In the genomic region with DNA sequence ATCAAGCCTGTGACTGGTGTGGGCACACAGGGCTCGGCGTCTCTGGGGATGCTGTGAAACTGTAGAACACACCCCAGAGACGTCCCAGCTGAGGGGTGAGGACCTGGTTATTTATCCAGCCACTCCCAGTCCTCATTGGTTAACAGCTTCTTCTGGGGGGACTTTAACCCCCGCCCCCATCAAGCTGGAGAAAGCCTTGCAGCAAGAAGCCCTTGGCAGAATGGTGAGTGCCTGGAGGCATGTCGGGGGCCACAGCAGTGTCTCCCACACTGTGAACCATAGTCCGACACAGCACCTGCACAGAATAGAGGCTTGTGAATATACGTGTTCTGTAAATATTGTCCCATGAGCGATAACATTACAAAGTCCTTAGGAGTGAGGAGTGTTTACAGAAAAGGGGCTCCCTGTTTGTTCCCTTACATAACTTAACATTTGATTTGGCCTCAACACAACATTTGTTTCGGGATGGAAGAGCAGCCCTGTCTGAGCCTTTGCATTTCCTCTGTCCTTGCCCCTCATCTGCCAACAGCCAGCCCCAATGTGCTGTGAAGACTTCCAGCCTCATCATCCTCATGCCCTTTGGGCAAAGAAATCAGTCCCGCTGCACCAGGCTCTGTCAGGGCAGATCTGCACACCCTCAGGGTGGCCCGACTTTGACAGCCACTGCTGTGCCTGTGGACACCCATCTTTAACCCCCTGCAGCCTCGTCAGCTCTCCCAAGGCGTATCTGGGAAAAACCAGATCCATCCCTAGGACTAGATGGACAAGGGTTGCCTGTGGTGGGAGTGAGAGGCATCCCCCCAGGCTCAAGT, we compare ENCODE assay signal across 1 cellular context.
TF ChIP-seq lines count a peak whose summit lies in the region.

No MANE protein-coding gene starts in this region.

TF ChIP-seq in HepG2, 621 proteins besides CTCF, POLR2A, EP300 and RAD21 (continued from another document and continues in another):
- TF ChIP-seq, protein P1, sequence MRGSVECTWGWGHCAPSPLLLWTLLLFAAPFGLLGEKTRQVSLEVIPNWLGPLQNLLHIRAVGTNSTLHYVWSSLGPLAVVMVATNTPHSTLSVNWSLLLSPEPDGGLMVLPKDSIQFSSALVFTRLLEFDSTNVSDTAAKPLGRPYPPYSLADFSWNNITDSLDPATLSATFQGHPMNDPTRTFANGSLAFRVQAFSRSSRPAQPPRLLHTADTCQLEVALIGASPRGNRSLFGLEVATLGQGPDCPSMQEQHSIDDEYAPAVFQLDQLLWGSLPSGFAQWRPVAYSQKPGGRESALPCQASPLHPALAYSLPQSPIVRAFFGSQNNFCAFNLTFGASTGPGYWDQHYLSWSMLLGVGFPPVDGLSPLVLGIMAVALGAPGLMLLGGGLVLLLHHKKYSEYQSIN (CRISPR knock-in tag; IDR thresholded peaks at IDR 0.05; ENCODE audit: borderline replicate concordance): no peak
- TF ChIP-seq NR2F6 (IDR thresholded peaks at IDR 0.05) (peak; percentile 97), NR2F6 (CRISPR knock-in tag; IDR thresholded peaks at IDR 0.05) (peak; percentile 96), ZFP90 (CRISPR knock-in tag; IDR thresholded peaks at IDR 0.05; ENCODE audit: borderline replicate concordance) (peak; percentile 92), RELA (CRISPR knock-in tag; IDR thresholded peaks at IDR 0.05) (no peak), ZNF598 (CRISPR knock-in tag; IDR thresholded peaks at IDR 0.05; ENCODE audit: borderline replicate concordance) (no peak; the same call in 1 of the 2 replicates), KDM4B (CRISPR knock-in tag; IDR thresholded peaks at IDR 0.05) (0 out of 2 replicates have a peak, but pooled peaks have one; percentile 80), DMAP1 (CRISPR knock-in tag; IDR thresholded peaks at IDR 0.05) (peak; percentile 57), NFKB2 (CRISPR knock-in tag; IDR thresholded peaks at IDR 0.05; ENCODE audit: borderline replicate concordance) (peak; percentile 49; the same call in 1 of the 2 replicates), ZNF891 (CRISPR knock-in tag; IDR thresholded peaks at IDR 0.05) (no peak), AGO1 (IDR thresholded peaks at IDR 0.05; ENCODE audit: low read depth, low read length, poor library complexity, severe bottlenecking) (no peak), MIER3 (CRISPR knock-in tag; IDR thresholded peaks at IDR 0.05; ENCODE audit: borderline replicate concordance) (peak; percentile 99), TAF15 (IDR thresholded peaks at IDR 0.05; ENCODE audit: low read depth, low read length, poor library complexity, severe bottlenecking) (no peak), ZFP62 (CRISPR knock-in tag; IDR thresholded peaks at IDR 0.05) (no peak), SP5 (CRISPR knock-in tag; IDR thresholded peaks at IDR 0.05; ENCODE audit: borderline replicate concordance, low read depth) (peak; percentile 90), SOX6 (IDR thresholded peaks at IDR 0.05) (no peak), SOX6 (CRISPR knock-in tag; IDR thresholded peaks at IDR 0.05) (peak; percentile 100), SRSF4 (IDR thresholded peaks at IDR 0.05; ENCODE audit: low read depth, low read length, poor library complexity, severe bottlenecking) (no peak), NRL (CRISPR knock-in tag; IDR thresholded peaks at IDR 0.05; ENCODE audit: borderline replicate concordance) (peak; percentile 68), TBL1XR1 (IDR thresholded peaks at IDR 0.05; ENCODE audit: borderline replicate concordance, low read length, partially characterized antibody) (peak; percentile 95), FOXM1 (CRISPR knock-in tag; IDR thresholded peaks at IDR 0.05) (no peak), ZNF232 (CRISPR knock-in tag; IDR thresholded peaks at IDR 0.05; ENCODE audit: borderline replicate concordance) (peak; percentile 51; the same call in 1 of the 2 replicates), ZNF768 (CRISPR knock-in tag; IDR thresholded peaks at IDR 0.05) (no peak), ZNF605 (CRISPR knock-in tag; IDR thresholded peaks at IDR 0.05) (peak; percentile 92), ZNF329 (CRISPR knock-in tag; IDR thresholded peaks at IDR 0.05; ENCODE audit: low read depth) (peak; percentile 53; the same call in 1 of the 2 replicates), ZNF460 (CRISPR knock-in tag; IDR thresholded peaks at IDR 0.05; ENCODE audit: borderline replicate concordance) (peak; percentile 62; the same call in 1 of the 2 replicates), EHMT2 (IDR thresholded peaks at IDR 0.05; ENCODE audit: borderline replicate concordance, low read depth, low read length) (no peak), GABPA (IDR thresholded peaks at IDR 0.05; ENCODE audit: low read depth, low read length) (no peak), GABPA (CRISPR knock-in tag; IDR thresholded peaks at IDR 0.05; ENCODE audit: low read depth) (peak; percentile 65; the same call in 1 of the 2 replicates)
- TF ChIP-seq, protein P2, sequence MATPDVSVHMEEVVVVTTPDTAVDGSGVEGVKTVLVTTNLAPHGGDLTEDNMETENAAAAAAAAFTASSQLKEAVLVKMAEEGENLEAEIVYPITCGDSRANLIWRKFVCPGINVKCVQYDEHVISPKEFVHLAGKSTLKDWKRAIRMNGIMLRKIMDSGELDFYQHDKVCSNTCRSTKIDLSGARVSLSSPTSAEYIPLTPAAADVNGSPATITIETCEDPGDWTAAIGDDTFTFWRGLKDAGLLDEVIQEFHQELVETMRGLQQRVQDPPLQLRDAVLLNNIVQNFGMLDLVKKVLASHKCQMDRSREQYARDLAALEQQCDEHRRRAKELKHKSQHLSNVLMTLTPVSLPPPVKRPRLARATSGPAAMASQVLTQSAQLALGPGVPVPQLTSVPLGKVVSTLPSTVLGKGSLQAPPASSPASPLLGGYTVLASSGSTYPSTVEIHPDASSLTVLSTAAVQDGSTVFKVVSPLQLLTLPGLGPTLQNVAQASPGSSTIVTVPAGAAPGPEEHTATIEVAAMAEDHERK (CRISPR knock-in tag; IDR thresholded peaks at IDR 0.05; ENCODE audit: low read depth): no peak
- TF ChIP-seq, protein P3, sequence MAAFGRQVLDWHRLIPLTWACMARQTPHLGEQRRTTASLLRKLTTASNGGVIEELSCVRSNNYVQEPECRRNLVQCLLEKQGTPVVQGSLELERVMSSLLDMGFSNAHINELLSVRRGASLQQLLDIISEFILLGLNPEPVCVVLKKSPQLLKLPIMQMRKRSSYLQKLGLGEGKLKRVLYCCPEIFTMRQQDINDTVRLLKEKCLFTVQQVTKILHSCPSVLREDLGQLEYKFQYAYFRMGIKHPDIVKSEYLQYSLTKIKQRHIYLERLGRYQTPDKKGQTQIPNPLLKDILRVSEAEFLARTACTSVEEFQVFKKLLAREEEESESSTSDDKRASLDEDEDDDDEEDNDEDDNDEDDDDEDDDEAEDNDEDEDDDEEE (CRISPR knock-in tag; IDR thresholded peaks at IDR 0.05): peak; percentile 22; the same call in 1 of the 2 replicates
- TF ChIP-seq, protein P4, sequence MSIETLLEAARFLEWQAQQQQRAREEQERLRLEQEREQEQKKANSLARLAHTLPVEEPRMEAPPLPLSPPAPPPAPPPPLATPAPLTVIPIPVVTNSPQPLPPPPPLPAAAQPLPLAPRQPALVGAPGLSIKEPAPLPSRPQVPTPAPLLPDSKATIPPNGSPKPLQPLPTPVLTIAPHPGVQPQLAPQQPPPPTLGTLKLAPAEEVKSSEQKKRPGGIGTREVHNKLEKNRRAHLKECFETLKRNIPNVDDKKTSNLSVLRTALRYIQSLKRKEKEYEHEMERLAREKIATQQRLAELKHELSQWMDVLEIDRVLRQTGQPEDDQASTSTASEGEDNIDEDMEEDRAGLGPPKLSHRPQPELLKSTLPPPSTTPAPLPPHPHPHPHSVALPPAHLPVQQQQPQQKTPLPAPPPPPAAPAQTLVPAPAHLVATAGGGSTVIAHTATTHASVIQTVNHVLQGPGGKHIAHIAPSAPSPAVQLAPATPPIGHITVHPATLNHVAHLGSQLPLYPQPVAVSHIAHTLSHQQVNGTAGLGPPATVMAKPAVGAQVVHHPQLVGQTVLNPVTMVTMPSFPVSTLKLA (IDR thresholded peaks at IDR 0.05): no peak
- TF ChIP-seq, protein P5, sequence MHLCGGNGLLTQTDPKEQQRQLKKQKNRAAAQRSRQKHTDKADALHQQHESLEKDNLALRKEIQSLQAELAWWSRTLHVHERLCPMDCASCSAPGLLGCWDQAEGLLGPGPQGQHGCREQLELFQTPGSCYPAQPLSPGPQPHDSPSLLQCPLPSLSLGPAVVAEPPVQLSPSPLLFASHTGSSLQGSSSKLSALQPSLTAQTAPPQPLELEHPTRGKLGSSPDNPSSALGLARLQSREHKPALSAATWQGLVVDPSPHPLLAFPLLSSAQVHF (CRISPR knock-in tag; IDR thresholded peaks at IDR 0.05): no peak
- TF ChIP-seq, protein P6, sequence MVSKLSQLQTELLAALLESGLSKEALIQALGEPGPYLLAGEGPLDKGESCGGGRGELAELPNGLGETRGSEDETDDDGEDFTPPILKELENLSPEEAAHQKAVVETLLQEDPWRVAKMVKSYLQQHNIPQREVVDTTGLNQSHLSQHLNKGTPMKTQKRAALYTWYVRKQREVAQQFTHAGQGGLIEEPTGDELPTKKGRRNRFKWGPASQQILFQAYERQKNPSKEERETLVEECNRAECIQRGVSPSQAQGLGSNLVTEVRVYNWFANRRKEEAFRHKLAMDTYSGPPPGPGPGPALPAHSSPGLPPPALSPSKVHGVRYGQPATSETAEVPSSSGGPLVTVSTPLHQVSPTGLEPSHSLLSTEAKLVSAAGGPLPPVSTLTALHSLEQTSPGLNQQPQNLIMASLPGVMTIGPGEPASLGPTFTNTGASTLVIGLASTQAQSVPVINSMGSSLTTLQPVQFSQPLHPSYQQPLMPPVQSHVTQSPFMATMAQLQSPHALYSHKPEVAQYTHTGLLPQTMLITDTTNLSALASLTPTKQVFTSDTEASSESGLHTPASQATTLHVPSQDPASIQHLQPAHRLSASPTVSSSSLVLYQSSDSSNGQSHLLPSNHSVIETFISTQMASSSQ (IDR thresholded peaks at IDR 0.05; ENCODE audit: low read depth): peak; percentile 85
- TF ChIP-seq, protein P6 (CRISPR knock-in tag; IDR thresholded peaks at IDR 0.05; ENCODE audit: borderline replicate concordance): peak; percentile 86; the same call in 1 of the 2 replicates
- TF ChIP-seq, protein P7, sequence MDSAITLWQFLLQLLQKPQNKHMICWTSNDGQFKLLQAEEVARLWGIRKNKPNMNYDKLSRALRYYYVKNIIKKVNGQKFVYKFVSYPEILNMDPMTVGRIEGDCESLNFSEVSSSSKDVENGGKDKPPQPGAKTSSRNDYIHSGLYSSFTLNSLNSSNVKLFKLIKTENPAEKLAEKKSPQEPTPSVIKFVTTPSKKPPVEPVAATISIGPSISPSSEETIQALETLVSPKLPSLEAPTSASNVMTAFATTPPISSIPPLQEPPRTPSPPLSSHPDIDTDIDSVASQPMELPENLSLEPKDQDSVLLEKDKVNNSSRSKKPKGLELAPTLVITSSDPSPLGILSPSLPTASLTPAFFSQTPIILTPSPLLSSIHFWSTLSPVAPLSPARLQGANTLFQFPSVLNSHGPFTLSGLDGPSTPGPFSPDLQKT (CRISPR knock-in tag; IDR thresholded peaks at IDR 0.05; ENCODE audit: borderline replicate concordance): no peak
- TF ChIP-seq, protein P8, sequence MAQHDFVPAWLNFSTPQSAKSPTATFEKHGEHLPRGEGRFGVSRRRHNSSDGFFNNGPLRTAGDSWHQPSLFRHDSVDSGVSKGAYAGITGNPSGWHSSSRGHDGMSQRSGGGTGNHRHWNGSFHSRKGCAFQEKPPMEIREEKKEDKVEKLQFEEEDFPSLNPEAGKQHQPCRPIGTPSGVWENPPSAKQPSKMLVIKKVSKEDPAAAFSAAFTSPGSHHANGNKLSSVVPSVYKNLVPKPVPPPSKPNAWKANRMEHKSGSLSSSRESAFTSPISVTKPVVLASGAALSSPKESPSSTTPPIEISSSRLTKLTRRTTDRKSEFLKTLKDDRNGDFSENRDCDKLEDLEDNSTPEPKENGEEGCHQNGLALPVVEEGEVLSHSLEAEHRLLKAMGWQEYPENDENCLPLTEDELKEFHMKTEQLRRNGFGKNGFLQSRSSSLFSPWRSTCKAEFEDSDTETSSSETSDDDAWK (CRISPR knock-in tag; IDR thresholded peaks at IDR 0.05): no peak
- TF ChIP-seq, protein P9, sequence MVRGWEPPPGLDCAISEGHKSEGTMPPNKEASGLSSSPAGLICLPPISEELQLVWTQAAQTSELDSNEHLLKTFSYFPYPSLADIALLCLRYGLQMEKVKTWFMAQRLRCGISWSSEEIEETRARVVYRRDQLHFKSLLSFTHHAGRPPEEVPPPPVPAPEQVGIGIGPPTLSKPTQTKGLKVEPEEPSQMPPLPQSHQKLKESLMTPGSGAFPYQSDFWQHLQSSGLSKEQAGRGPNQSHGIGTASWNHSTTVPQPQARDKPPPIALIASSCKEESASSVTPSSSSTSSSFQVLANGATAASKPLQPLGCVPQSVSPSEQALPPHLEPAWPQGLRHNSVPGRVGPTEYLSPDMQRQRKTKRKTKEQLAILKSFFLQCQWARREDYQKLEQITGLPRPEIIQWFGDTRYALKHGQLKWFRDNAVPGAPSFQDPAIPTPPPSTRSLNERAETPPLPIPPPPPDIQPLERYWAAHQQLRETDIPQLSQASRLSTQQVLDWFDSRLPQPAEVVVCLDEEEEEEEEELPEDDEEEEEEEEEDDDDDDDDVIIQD (CRISPR knock-in tag; IDR thresholded peaks at IDR 0.05; ENCODE audit: low read depth): peak; percentile 94
- TF ChIP-seq, protein P10, sequence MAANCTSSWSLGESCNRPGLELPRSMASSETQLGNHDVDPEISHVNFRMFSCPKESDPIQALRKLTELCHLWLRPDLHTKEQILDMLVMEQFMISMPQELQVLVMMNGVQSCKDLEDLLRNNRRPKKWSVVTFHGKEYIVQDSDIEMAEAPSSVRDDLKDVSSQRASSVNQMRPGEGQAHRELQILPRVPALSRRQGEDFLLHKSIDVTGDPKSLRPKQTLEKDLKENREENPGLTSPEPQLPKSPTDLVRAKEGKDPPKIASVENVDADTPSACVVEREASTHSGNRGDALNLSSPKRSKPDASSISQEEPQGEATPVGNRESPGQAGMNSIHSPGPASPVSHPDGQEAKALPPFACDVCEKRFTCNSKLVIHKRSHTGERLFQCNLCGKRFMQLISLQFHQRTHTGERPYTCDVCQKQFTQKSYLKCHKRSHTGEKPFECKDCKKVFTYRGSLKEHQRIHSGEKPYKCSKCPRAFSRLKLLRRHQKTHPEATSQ (CRISPR knock-in tag; IDR thresholded peaks at IDR 0.05; ENCODE audit: borderline replicate concordance): peak; percentile 85; the same call in 1 of the 2 replicates
- TF ChIP-seq, protein P11, sequence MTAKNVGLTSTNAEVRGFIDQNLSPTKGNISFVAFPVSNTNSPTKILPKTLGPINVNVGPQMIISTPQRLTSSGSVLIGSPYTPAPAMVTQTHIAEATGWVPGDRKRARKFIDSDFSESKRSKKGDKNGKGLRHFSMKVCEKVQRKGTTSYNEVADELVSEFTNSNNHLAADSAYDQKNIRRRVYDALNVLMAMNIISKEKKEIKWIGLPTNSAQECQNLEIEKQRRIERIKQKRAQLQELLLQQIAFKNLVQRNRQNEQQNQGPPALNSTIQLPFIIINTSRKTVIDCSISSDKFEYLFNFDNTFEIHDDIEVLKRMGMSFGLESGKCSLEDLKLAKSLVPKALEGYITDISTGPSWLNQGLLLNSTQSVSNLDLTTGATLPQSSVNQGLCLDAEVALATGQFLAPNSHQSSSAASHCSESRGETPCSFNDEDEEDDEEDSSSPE (CRISPR knock-in tag; IDR thresholded peaks at IDR 0.05): peak; percentile 40; the same call in 1 of the 2 replicates
